26 cellular contexts compared by ENCODE assay signal in genomic region chr4:127139788-127140286, GRCh38.
"Had no signal": no experiment of that assay in that cellular context is flagged by ENCODE, and none has a peak within 500 bp of the region (broad histone marks: within the 10 kb centered on the region; RNA-seq: fewer than 3 reads in every experiment).

No MANE protein-coding gene starts in this region.

- H3K27me3 Mint-ChIP-seq: activated B cell treated with CpG ODN at 0.5 μM for 24 hours; activated CD4-positive, alpha-beta T cell treated with anti-CD3 and anti-CD28 coated beads for 36 hours; activated naive CD8-positive, alpha-beta T cell; activated T-cell treated with anti-CD3 and anti-CD28 coated beads, Interleukin-2, amount 50 U/mL, for 24 hours; activated T-helper 17 cell treated with anti-CD3 and anti-CD28 coated beads, Interleukin-2, amount 50 U/mL, for 72 hours; central memory CD8-positive, alpha-beta T cell; effector memory CD8-positive, alpha-beta T cell; stimulated activated naive B cell treated with anti-CD40 and anti-IgM and Interleukin-4, amounts not matched to agents 10 μg/mL and 1 μg/mL and 100 μg/mL, for 72 hours; type B pancreatic cell had no signal

- H3K27ac ChIP-seq: dorsolateral prefrontal cortex, esophagus muscularis mucosa, gastrocnemius medialis, sigmoid colon, testis had no signal

- ATAC-seq: activated CD4-positive, alpha-beta T cell treated with anti-CD3 and anti-CD28 coated beads for 36 hours; activated T-helper 17 cell treated with anti-CD3 and anti-CD28 coated beads, Interleukin-2, amount 50 U/mL, for 72 hours; effector memory CD8-positive, alpha-beta T cell; gastrocnemius medialis; stimulated activated naive B cell treated with anti-CD40 and anti-IgM and Interleukin-4, amounts not matched to agents 10 μg/mL and 1 μg/mL and 100 μg/mL, for 72 hours had no signal

- H3K27me3 ChIP-seq: esophagus muscularis mucosa, gastrocnemius medialis, sigmoid colon, testis had no signal

- H3K4me1 Mint-ChIP-seq: activated B cell treated with CpG ODN at 0.5 μM for 24 hours; activated CD4-positive, alpha-beta T cell treated with anti-CD3 and anti-CD28 coated beads for 36 hours; activated T-helper 17 cell treated with anti-CD3 and anti-CD28 coated beads, Interleukin-2, amount 50 U/mL, for 72 hours; central memory CD8-positive, alpha-beta T cell; nephron; stimulated activated naive B cell treated with anti-CD40 and anti-IgM and Interleukin-4, amounts not matched to agents 10 μg/mL and 1 μg/mL and 100 μg/mL, for 72 hours had no signal

- H3K36me3 Mint-ChIP-seq: activated naive CD8-positive, alpha-beta T cell; stimulated activated naive B cell treated with anti-CD40 and anti-IgM and Interleukin-4, amounts not matched to agents 10 μg/mL and 1 μg/mL and 100 μg/mL, for 72 hours; type B pancreatic cell had no signal

- DNase-seq: activated B cell treated with CpG ODN at 0.5 μM for 24 hours; activated CD4-positive, alpha-beta T cell treated with anti-CD3 and anti-CD28 coated beads for 36 hours; activated CD4-positive, alpha-beta T cell treated with anti-CD3 and anti-CD28 coated beads, Interleukin-2, amount 50 U/mL, for 4 hours; activated CD8-positive, alpha-beta memory T cell treated with anti-CD3 and anti-CD28 coated beads for 24 hours; activated CD8-positive, alpha-beta memory T cell treated with anti-CD3 and anti-CD28 coated beads, Interleukin-2, amount 50 U/mL, for 4 hours; activated T-cell treated with anti-CD3 and anti-CD28 coated beads, Interleukin-2, amount 50 U/mL, for 24 hours; dorsolateral prefrontal cortex; effector memory CD8-positive, alpha-beta T cell; gastrocnemius medialis; head of caudate nucleus; hypothalamus; occipital lobe; posterior cingulate gyrus; sigmoid colon; stimulated activated CD4-positive, alpha-beta T cell treated with anti-CD3 and anti-CD28 coated beads, Interleukin-2, amount 100 ng/mL, for 48 hours; stimulated activated CD8-positive, alpha-beta memory T cell treated with anti-CD3 and anti-CD28 coated beads, Interleukin-4, amount 100 ng/mL, for 48 hours; stimulated activated naive B cell treated with anti-CD40 and anti-IgM and Interleukin-4, amounts not matched to agents 10 μg/mL and 1 μg/mL and 100 μg/mL, for 72 hours; T1000; testis had no signal

- H3K4me3 ChIP-seq: dorsolateral prefrontal cortex, esophagus muscularis mucosa, gastrocnemius medialis, sigmoid colon, testis had no signal

- H3K4me3 Mint-ChIP-seq: activated B cell treated with CpG ODN at 0.5 μM for 24 hours; activated CD4-positive, alpha-beta T cell treated with anti-CD3 and anti-CD28 coated beads for 36 hours; activated naive CD8-positive, alpha-beta T cell; activated T-cell treated with anti-CD3 and anti-CD28 coated beads, Interleukin-2, amount 50 U/mL, for 24 hours; activated T-helper 17 cell treated with anti-CD3 and anti-CD28 coated beads, Interleukin-2, amount 50 U/mL, for 72 hours; central memory CD8-positive, alpha-beta T cell; effector memory CD8-positive, alpha-beta T cell; nephron; stimulated activated naive B cell treated with anti-CD40 and anti-IgM and Interleukin-4, amounts not matched to agents 10 μg/mL and 1 μg/mL and 100 μg/mL, for 72 hours; T-helper 1 cell treated with Interleukin-12 subunit alpha and Interleukin-12 subunit beta and Interleukin-4 antibody, amounts not matched to agents 30 μg/mL and 1 μg/mL, for 36 hours; type B pancreatic cell had no signal

- H3K27ac Mint-ChIP-seq: activated B cell treated with CpG ODN at 0.5 μM for 24 hours; activated CD4-positive, alpha-beta T cell treated with anti-CD3 and anti-CD28 coated beads for 36 hours; activated naive CD8-positive, alpha-beta T cell; activated T-cell treated with anti-CD3 and anti-CD28 coated beads, Interleukin-2, amount 50 U/mL, for 24 hours; activated T-helper 17 cell treated with anti-CD3 and anti-CD28 coated beads, Interleukin-2, amount 50 U/mL, for 72 hours; effector memory CD8-positive, alpha-beta T cell; nephron; stimulated activated naive B cell treated with anti-CD40 and anti-IgM and Interleukin-4, amounts not matched to agents 10 μg/mL and 1 μg/mL and 100 μg/mL, for 72 hours; T-helper 1 cell treated with Interleukin-12 subunit alpha and Interleukin-12 subunit beta and Interleukin-4 antibody, amounts not matched to agents 30 μg/mL and 1 μg/mL, for 36 hours; type B pancreatic cell had no signal

- H3K4me1 ChIP-seq: gastrocnemius medialis, testis had no signal

- H3K36me3 ChIP-seq: esophagus muscularis mucosa, gastrocnemius medialis, sigmoid colon had no signal

- H3K9me3 ChIP-seq: esophagus muscularis mucosa, gastrocnemius medialis, sigmoid colon, testis had no signal

- H3K9me3 Mint-ChIP-seq: nephron; T-helper 1 cell treated with Interleukin-12 subunit alpha and Interleukin-12 subunit beta and Interleukin-4 antibody, amounts not matched to agents 30 μg/mL and 1 μg/mL, for 36 hours; type B pancreatic cell had no signal
